Comparison of ENCODE assay signal across 21 cellular contexts in genomic region chr11:109043318-109043717, GRCh38.
"Had no signal": no experiment of that assay in that cellular context is flagged by ENCODE, and none has a peak within 500 bp of the region (broad histone marks: within the 10 kb centered on the region; RNA-seq: fewer than 3 reads in every experiment).

No MANE protein-coding gene starts in this region.

- H3K27ac ChIP-seq: cardiac muscle cell, gastroesophageal sphincter, heart left ventricle, tibial nerve had no signal

- H3K36me3 Mint-ChIP-seq: activated CD4-positive, alpha-beta memory T cell treated with anti-CD3 and anti-CD28 coated beads for 36 hours; activated naive CD8-positive, alpha-beta T cell; mesothelial cell of epicardium; natural killer cell treated with Interleukin-12 subunit alpha and Interleukin-12 subunit beta and Interleukin-15 and Interleukin-18, amount 100 ng/mL, for 72 hours; WTC11 had no signal

- H3K36me3 ChIP-seq: cardiac muscle cell, gastroesophageal sphincter, heart left ventricle, tibial nerve had no signal

- H3K27ac Mint-ChIP-seq: activated CD4-positive, alpha-beta memory T cell treated with anti-CD3 and anti-CD28 coated beads for 36 hours; activated CD4-positive, alpha-beta T cell treated with anti-CD3 and anti-CD28 coated beads for 36 hours; activated naive CD8-positive, alpha-beta T cell; dendritic cell treated with granulocyte-macrophage colony-stimulating factor and Interleukin-4, amounts not matched to agents 40 ng/mL and 50 ng/mL, for 4 days; mesothelial cell of epicardium; natural killer cell treated with Interleukin-12 subunit alpha and Interleukin-12 subunit beta and Interleukin-15 and Interleukin-18, amount 100 ng/mL, for 72 hours; WTC11 had no signal

- DNase-seq: activated CD4-positive, alpha-beta memory T cell treated with anti-CD3 and anti-CD28 coated beads for 36 hours; activated CD4-positive, alpha-beta T cell treated with anti-CD3 and anti-CD28 coated beads for 36 hours; activated T-cell treated with anti-CD3 and anti-CD28 coated beads for 4 hours; effector CD8-positive, alpha-beta T cell; heart left ventricle; kidney; nucleus accumbens; posterior cingulate gyrus; retina; stimulated activated CD8-positive, alpha-beta memory T cell treated with anti-CD3 and anti-CD28 coated beads, Interleukin-4, amount 100 ng/mL, for 48 hours; stimulated activated naive CD4-positive, alpha-beta T cell treated with Interleukin-2 at 50 U/mL for 16 hours had no signal

- H3K27me3 ChIP-seq: cardiac muscle cell, gastroesophageal sphincter, heart left ventricle, tibial nerve had no signal

- H3K4me1 ChIP-seq: heart left ventricle had no signal

- H3K4me3 Mint-ChIP-seq: activated CD4-positive, alpha-beta memory T cell treated with anti-CD3 and anti-CD28 coated beads for 36 hours; activated CD4-positive, alpha-beta T cell treated with anti-CD3 and anti-CD28 coated beads for 36 hours; activated naive CD8-positive, alpha-beta T cell; dendritic cell treated with granulocyte-macrophage colony-stimulating factor and Interleukin-4, amounts not matched to agents 40 ng/mL and 50 ng/mL, for 4 days; mesothelial cell of epicardium; natural killer cell treated with Interleukin-12 subunit alpha and Interleukin-12 subunit beta and Interleukin-15 and Interleukin-18, amount 100 ng/mL, for 72 hours; WTC11 had no signal

- H3K4me1 Mint-ChIP-seq: activated CD4-positive, alpha-beta T cell treated with anti-CD3 and anti-CD28 coated beads for 36 hours had no signal

- H3K9me3 ChIP-seq: gastroesophageal sphincter, heart left ventricle, tibial nerve had no signal

- H3K4me3 ChIP-seq: cardiac muscle cell, gastroesophageal sphincter, heart left ventricle, tibial nerve had no signal

- ATAC-seq: activated CD4-positive, alpha-beta T cell treated with anti-CD3 and anti-CD28 coated beads for 36 hours; esophagus mucosa; gastroesophageal sphincter; heart left ventricle; left lobe of liver; WTC11 had no signal

- H3K9me3 Mint-ChIP-seq: mesothelial cell of epicardium; natural killer cell treated with Interleukin-12 subunit alpha and Interleukin-12 subunit beta and Interleukin-15 and Interleukin-18, amount 100 ng/mL, for 72 hours had no signal

- H3K27me3 Mint-ChIP-seq: activated CD4-positive, alpha-beta memory T cell treated with anti-CD3 and anti-CD28 coated beads for 36 hours; activated naive CD8-positive, alpha-beta T cell had no signal
